Comparison of ENCODE assay signal across 19 cellular contexts in the genomic region with DNA sequence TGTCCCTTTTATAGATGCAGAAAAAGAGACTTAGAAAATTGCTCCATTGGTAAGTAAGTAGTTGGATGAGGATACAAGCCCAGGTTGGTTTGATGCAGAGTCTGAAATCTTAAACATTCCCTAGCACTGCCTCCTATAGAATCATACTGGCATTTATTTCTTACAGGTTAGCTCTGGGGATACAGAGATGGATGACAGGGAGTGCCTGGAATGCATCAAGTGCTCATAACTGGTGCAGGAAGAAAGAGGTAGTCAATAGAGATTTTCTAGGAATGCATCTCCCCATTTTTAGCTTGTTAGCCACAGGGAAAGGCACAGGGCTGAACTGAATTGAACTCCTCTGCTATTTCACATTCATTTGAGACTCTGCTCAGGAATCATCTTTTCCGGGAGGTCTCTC.
"Had no signal": no experiment of that assay in that cellular context is flagged by ENCODE, and none has a peak within 500 bp of the region (broad histone marks: within the 10 kb centered on the region; RNA-seq: fewer than 3 reads in every experiment).

No MANE protein-coding gene starts in this region.

- H3K27ac Mint-ChIP-seq: activated CD4-positive, alpha-beta T cell treated with anti-CD3 and anti-CD28 coated beads, Interleukin-2, amount 10 ng/mL, durations not matched to agents 7 days and 5 days; activated CD8-positive, alpha-beta T cell treated with anti-CD3 and anti-CD28 coated beads, Interleukin-2, amount 10 ng/mL, durations not matched to agents 7 days and 5 days; activated naive CD4-positive, alpha-beta T cell treated with anti-CD3 and anti-CD28 coated beads for 36 hours; activated T-cell treated with anti-CD3 and anti-CD28 coated beads, Interleukin-2, amount 50 U/mL, for 24 hours; naive B cell; stimulated activated naive CD8-positive, alpha-beta T cell treated with anti-CD3 and anti-CD28 coated beads, Interleukin-15, Interleukin-2, amounts not matched to agents 100 ng/mL and 50 ng/mL, for 24 hours had no signal

- DNase-seq: activated CD4-positive, alpha-beta T cell treated with anti-CD3 and anti-CD28 coated beads, Interleukin-2, amount 10 ng/mL, durations not matched to agents 7 days and 5 days; activated CD8-positive, alpha-beta T cell treated with anti-CD3 and anti-CD28 coated beads, Interleukin-2, amount 10 ng/mL, durations not matched to agents 7 days and 5 days; activated naive CD4-positive, alpha-beta T cell treated with anti-CD3 and anti-CD28 coated beads for 36 hours; activated T-cell treated with anti-CD3 and anti-CD28 coated beads, Interleukin-2, amount 50 U/mL, for 24 hours; anterior cingulate cortex; hypothalamus; kidney; left lung; mucosa of descending colon; naive B cell; right cardiac atrium had no signal

- H3K27me3 ChIP-seq: left lung, tibial nerve, vagina had no signal

- H3K36me3 ChIP-seq: left lung, prostate gland, tibial nerve, vagina had no signal

- H3K4me3 Mint-ChIP-seq: activated CD4-positive, alpha-beta T cell treated with anti-CD3 and anti-CD28 coated beads, Interleukin-2, amount 10 ng/mL, durations not matched to agents 7 days and 5 days; activated CD8-positive, alpha-beta T cell treated with anti-CD3 and anti-CD28 coated beads, Interleukin-2, amount 10 ng/mL, durations not matched to agents 7 days and 5 days; activated naive CD4-positive, alpha-beta T cell treated with anti-CD3 and anti-CD28 coated beads for 36 hours; activated T-cell treated with anti-CD3 and anti-CD28 coated beads, Interleukin-2, amount 50 U/mL, for 24 hours; naive B cell; neural crest cell; stimulated activated naive CD8-positive, alpha-beta T cell treated with anti-CD3 and anti-CD28 coated beads, Interleukin-15, Interleukin-2, amounts not matched to agents 100 ng/mL and 50 ng/mL, for 24 hours had no signal

- H3K27me3 Mint-ChIP-seq: activated CD4-positive, alpha-beta T cell treated with anti-CD3 and anti-CD28 coated beads, Interleukin-2, amount 10 ng/mL, durations not matched to agents 7 days and 5 days; activated T-cell treated with anti-CD3 and anti-CD28 coated beads, Interleukin-2, amount 50 U/mL, for 24 hours had no signal

- H3K9me3 Mint-ChIP-seq: activated CD4-positive, alpha-beta T cell treated with anti-CD3 and anti-CD28 coated beads, Interleukin-2, amount 10 ng/mL, durations not matched to agents 7 days and 5 days; activated naive CD4-positive, alpha-beta T cell treated with anti-CD3 and anti-CD28 coated beads for 36 hours; activated T-cell treated with anti-CD3 and anti-CD28 coated beads, Interleukin-2, amount 50 U/mL, for 24 hours; stimulated activated naive CD8-positive, alpha-beta T cell treated with anti-CD3 and anti-CD28 coated beads, Interleukin-15, Interleukin-2, amounts not matched to agents 100 ng/mL and 50 ng/mL, for 24 hours had no signal

- H3K4me3 ChIP-seq: coronary artery, left lung, mucosa of descending colon, prostate gland, skin epidermis, tibial nerve, vagina had no signal

- ATAC-seq: activated CD4-positive, CD25-positive, alpha-beta regulatory T cell treated with anti-CD3 and anti-CD28 coated beads, Interleukin-2, amount 50 U/mL, for 24 hours; activated CD8-positive, alpha-beta T cell treated with anti-CD3 and anti-CD28 coated beads, Interleukin-2, amount 10 ng/mL, durations not matched to agents 7 days and 5 days; left lung; mucosa of descending colon; right cardiac atrium had no signal

- H3K36me3 Mint-ChIP-seq: naive B cell had no signal

- H3K4me1 Mint-ChIP-seq: activated CD4-positive, alpha-beta T cell treated with anti-CD3 and anti-CD28 coated beads, Interleukin-2, amount 10 ng/mL, durations not matched to agents 7 days and 5 days; naive B cell had no signal

- H3K27ac ChIP-seq: coronary artery, left lung, prostate gland, skin epidermis, tibial nerve, vagina had no signal

- H3K4me1 ChIP-seq: left lung, prostate gland, tibial nerve, vagina had no signal

- H3K9me3 ChIP-seq: left lung, mucosa of descending colon, prostate gland, tibial nerve, vagina had no signal
